Comparison of ENCODE assay signal across 8 cellular contexts in the genomic region with DNA sequence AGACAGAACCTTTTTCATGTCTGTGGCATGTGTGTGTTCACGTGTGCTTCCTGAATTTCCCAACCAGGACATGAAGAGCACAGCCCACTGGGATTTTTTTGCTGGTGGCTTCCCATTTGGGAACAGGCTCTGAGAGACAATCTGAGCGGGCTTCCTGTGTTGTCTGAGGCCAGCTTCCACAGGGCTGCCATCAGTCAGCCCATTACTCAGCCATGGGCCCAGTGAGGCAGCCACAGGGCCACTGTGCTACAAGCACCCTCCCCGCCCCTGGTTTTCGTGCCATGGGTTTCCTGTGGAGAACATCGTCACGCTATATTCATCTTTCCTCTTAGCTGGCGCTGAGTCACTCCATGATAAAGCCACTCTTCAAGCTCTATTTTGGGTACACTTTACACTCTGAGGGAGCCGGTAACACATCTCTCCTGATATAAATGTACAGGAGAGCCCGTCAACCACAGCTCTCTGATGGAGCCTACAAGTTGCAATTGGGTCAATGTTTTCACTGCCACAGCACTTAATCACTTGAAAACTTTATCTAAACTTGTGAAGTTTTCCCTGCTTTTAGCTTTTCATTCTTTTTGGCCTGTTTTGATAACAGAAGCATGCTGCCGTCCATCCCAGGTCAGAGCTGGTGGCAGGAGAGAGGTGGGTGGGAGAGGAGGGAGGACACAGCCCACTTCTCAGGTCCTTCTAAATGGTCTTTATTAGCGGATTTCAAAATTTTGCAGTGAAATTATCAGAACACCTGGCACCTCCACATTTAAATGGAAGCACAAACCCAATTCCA.
DNase-seq lines count a peak whose midpoint lies in the region; ATAC-seq and TF ChIP-seq lines count a peak whose summit lies in the region.

No MANE protein-coding gene starts in this region.

- intact Hi-C loops in mammary epithelial cell (cut with micrococcal nuclease): loop anchor here (1.0 to 5.0 kb wide), 3 partner anchors 25 to 796 kb away; partner anchors contain the start of gene MKRN1

- peaks cover 23% of the 10 kb centered on the region for H3K79me2 ChIP-seq in mammary epithelial cell (ENCODE audit: insufficient read depth, low read length)

- peaks cover 49% of the 10 kb centered on the region for H3K4me1 ChIP-seq in mammary epithelial cell (ENCODE audit: insufficient read depth, low read length)

- H3K36me3 Mint-ChIP-seq in WTC11: peaks cover 4% of the 10 kb centered on the region

- no peaks in the 10 kb centered on the region for H3K9me3 ChIP-seq in mammary epithelial cell (replicated peaks; ENCODE audit: insufficient read depth, low read length)

- in situ Hi-C loops in mammary epithelial cell (cut with MboI; ENCODE audit: low sequenced_read_pairs in 2 of 2): no loop called here

- no peaks in the 10 kb centered on the region for H4K20me1 ChIP-seq in mammary epithelial cell (ENCODE audit: insufficient read depth, low read length)

- H3K9me3 Mint-ChIP-seq in WTC11: peaks cover 4% of the 10 kb centered on the region

- H3K4me1 Mint-ChIP-seq in WTC11: peaks cover 41% of the 10 kb centered on the region

- peak; percentile 51 for ATAC-seq in HG03432 (IDR thresholded peaks at IDR 0.05; ENCODE audit: unreplicated experiment)
- peak; percentile 24; the same call in 1 of the 2 replicates for ATAC-seq in WTC11
- ATAC-seq in HG03521 (IDR thresholded peaks at IDR 0.05; ENCODE audit: unreplicated experiment): no peak

- 24% methylated on average over 10 of the region's 11 CpGs for WGBS in mammary epithelial cell (ENCODE audit: low coverage, missing lambda C conversion rate)

- peak overlapping the region; percentile 54 for H3K4me2 ChIP-seq in mammary epithelial cell (ENCODE audit: insufficient read depth, low read depth, low read length)

- peak; percentile 99 for DNase-seq in ELR (ENCODE audit: low read depth)
- DNase-seq in WTC11 (ENCODE audit: low spot score): no peak
- peak; percentile 97 for DNase-seq in mammary epithelial cell
- DNase-seq in lung microvascular endothelial cell (ENCODE audit: low read depth in 2 of 2): peak; percentile 91 to 97
- peak; percentile 13 to 41 for DNase-seq in stimulated activated CD8-positive, alpha-beta memory T cell treated with anti-CD3 and anti-CD28 coated beads, Interleukin-7, amount 100 ng/mL, for 1 hour (ENCODE audit: low read depth in 2 of 2)
- no peak for DNase-seq in NCI-H2227 (lab: John Stamatoyannopoulos, UW; ENCODE audit: unreplicated experiment)

- H3K27me3 Mint-ChIP-seq in WTC11 (ENCODE audit: low read depth): no peaks in the 10 kb centered on the region; the same call in 1 of the 2 replicates

- CTCF ChIA-PET in WTC11 (lab: Charles Lee) (interaction anchor here (0.8 to 1.5 kb wide), 2 partner anchors 60 to 79 kb away, joined by 3 to 4 read pairs; no protein-coding TSS in a partner anchor), mammary epithelial cell (lab: Charles Lee; ENCODE audit: low non-redundant PET) (no interaction called here)

- POLR2A ChIA-PET in WTC11 (lab: Charles Lee): no interaction called here

- peak overlapping the region; percentile 97 for H3K27ac ChIP-seq in mammary epithelial cell (ENCODE audit: insufficient read depth, low read depth, low read length)

- H3K4me3 Mint-ChIP-seq in WTC11: no peak overlapping the region

- peak overlapping the region; percentile 63 for H2AFZ ChIP-seq in mammary epithelial cell (ENCODE audit: low read depth, low read length)

- no peaks in the 10 kb centered on the region for H3K27me3 ChIP-seq in mammary epithelial cell (ENCODE audit: insufficient read depth, low read length)

- no peak for TF ChIP-seq CTCF in WTC11 (IDR thresholded peaks at IDR 0.05)
- no peak for TF ChIP-seq CTCF in mammary epithelial cell (conservative IDR thresholded peaks at IDR 0.05 in 1 of 2, IDR thresholded peaks at IDR 0.05 in 1 of 2; ENCODE audit: extremely low read depth in 1 of 2, insufficient read depth in 1 of 2, low read depth in 1 of 2, low read length in 2 of 2)

- dilution Hi-C loops in mammary epithelial cell (cut with HindIII; ENCODE audit: low sequenced_read_pairs): loop anchor here (5.0 kb wide), 1 partner anchor 41 kb away; no protein-coding TSS in a partner anchor

- peak overlapping the region; percentile 68 for H3K9ac ChIP-seq in mammary epithelial cell (ENCODE audit: insufficient read depth, low read length)

- no peak overlapping the region for H3K4me3 ChIP-seq in mammary epithelial cell (replicated peaks in 1 of 3; ENCODE audit: insufficient read depth in 1 of 3, low read depth in 2 of 3, low read length in 3 of 3)

- H3K36me3 ChIP-seq in mammary epithelial cell (ENCODE audit: insufficient read depth, low read length): no peaks in the 10 kb centered on the region

- H3K27ac Mint-ChIP-seq in WTC11: peak overlapping the region; percentile 69; the same call in 1 of the 2 replicates

- BruUV-seq in mammary epithelial cell (replicated peaks; lab: Mats Ljungman, UMichigan): TSS peak; percentile 91

TF ChIP-seq in WTC11, 78 proteins besides CTCF, POLR2A, EP300 and RAD21 (continues in another document):
- TF ChIP-seq, protein P1, sequence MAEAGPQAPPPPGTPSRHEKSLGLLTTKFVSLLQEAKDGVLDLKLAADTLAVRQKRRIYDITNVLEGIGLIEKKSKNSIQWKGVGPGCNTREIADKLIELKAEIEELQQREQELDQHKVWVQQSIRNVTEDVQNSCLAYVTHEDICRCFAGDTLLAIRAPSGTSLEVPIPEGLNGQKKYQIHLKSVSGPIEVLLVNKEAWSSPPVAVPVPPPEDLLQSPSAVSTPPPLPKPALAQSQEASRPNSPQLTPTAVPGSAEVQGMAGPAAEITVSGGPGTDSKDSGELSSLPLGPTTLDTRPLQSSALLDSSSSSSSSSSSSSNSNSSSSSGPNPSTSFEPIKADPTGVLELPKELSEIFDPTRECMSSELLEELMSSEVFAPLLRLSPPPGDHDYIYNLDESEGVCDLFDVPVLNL (CRISPR knock-in tag; IDR thresholded peaks at IDR 0.05; ENCODE audit: borderline replicate concordance, low read depth): no peak
- TF ChIP-seq CREB1 (CRISPR knock-in tag; IDR thresholded peaks at IDR 0.05): no peak
- no peak for TF ChIP-seq MAX (CRISPR knock-in tag; IDR thresholded peaks at IDR 0.05)
- TF ChIP-seq, protein P2, sequence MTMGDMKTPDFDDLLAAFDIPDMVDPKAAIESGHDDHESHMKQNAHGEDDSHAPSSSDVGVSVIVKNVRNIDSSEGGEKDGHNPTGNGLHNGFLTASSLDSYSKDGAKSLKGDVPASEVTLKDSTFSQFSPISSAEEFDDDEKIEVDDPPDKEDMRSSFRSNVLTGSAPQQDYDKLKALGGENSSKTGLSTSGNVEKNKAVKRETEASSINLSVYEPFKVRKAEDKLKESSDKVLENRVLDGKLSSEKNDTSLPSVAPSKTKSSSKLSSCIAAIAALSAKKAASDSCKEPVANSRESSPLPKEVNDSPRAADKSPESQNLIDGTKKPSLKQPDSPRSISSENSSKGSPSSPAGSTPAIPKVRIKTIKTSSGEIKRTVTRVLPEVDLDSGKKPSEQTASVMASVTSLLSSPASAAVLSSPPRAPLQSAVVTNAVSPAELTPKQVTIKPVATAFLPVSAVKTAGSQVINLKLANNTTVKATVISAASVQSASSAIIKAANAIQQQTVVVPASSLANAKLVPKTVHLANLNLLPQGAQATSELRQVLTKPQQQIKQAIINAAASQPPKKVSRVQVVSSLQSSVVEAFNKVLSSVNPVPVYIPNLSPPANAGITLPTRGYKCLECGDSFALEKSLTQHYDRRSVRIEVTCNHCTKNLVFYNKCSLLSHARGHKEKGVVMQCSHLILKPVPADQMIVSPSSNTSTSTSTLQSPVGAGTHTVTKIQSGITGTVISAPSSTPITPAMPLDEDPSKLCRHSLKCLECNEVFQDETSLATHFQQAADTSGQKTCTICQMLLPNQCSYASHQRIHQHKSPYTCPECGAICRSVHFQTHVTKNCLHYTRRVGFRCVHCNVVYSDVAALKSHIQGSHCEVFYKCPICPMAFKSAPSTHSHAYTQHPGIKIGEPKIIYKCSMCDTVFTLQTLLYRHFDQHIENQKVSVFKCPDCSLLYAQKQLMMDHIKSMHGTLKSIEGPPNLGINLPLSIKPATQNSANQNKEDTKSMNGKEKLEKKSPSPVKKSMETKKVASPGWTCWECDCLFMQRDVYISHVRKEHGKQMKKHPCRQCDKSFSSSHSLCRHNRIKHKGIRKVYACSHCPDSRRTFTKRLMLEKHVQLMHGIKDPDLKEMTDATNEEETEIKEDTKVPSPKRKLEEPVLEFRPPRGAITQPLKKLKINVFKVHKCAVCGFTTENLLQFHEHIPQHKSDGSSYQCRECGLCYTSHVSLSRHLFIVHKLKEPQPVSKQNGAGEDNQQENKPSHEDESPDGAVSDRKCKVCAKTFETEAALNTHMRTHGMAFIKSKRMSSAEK (CRISPR knock-in tag; IDR thresholded peaks at IDR 0.05; ENCODE audit: borderline replicate concordance): no peak
- TF ChIP-seq, protein P3, sequence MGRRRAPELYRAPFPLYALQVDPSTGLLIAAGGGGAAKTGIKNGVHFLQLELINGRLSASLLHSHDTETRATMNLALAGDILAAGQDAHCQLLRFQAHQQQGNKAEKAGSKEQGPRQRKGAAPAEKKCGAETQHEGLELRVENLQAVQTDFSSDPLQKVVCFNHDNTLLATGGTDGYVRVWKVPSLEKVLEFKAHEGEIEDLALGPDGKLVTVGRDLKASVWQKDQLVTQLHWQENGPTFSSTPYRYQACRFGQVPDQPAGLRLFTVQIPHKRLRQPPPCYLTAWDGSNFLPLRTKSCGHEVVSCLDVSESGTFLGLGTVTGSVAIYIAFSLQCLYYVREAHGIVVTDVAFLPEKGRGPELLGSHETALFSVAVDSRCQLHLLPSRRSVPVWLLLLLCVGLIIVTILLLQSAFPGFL (CRISPR knock-in tag; IDR thresholded peaks at IDR 0.05; ENCODE audit: borderline replicate concordance): no peak
- TF ChIP-seq ZNF416 (CRISPR knock-in tag; IDR thresholded peaks at IDR 0.05): no peak
- no peak for TF ChIP-seq NR2C2 (CRISPR knock-in tag; IDR thresholded peaks at IDR 0.05)
- TF ChIP-seq RORB (CRISPR knock-in tag; IDR thresholded peaks at IDR 0.05): no peak
- no peak for TF ChIP-seq ZNF138 (CRISPR knock-in tag; conservative IDR thresholded peaks at IDR 0.05)

Comparison
In these comparisons a context has a peak if more than half of its experiments do, and no peak if none do; other contexts are left out.
1. DNase-seq: peak in ELR (single experiment), mammary epithelial cell (single experiment), lung microvascular endothelial cell (2 of 2) and stimulated activated CD8-positive, alpha-beta memory T cell treated with anti-CD3 and anti-CD28 coated beads, Interleukin-7, amount 100 ng/mL, for 1 hour (2 of 2); none in WTC11 (single experiment) and NCI-H2227 (single experiment).